Comparison of ENCODE assay signal across 36 cellular contexts in genomic region chr10:7662522-7662921, GRCh38. TPM values are rescaled to one million over a fixed set of nuclear protein-coding genes. Genes with fewer than 3 reads are reported as not detected.
"Had no signal": no experiment of that assay in that cellular context is flagged by ENCODE, and none has a peak within 500 bp of the region (broad histone marks: within the 10 kb centered on the region; RNA-seq: fewer than 3 reads in every experiment).

No MANE protein-coding gene starts in this region.

- DNase-seq: activated B cell treated with CpG ODN at 0.5 μM for 24 hours; activated CD4-positive, alpha-beta memory T cell treated with anti-CD3 and anti-CD28 coated beads for 36 hours; activated CD4-positive, alpha-beta T cell treated with anti-CD3 and anti-CD28 coated beads for 4 hours; activated CD4-positive, alpha-beta T cell treated with anti-CD3 and anti-CD28 coated beads, Interleukin-2, amount 50 U/mL, for 1 hour; activated CD4-positive, CD25-positive, alpha-beta regulatory T cell treated with anti-CD3 and anti-CD28 coated beads, Interleukin-2, amount 50 U/mL, for 72 hours; activated CD8-positive, alpha-beta memory T cell treated with anti-CD3 and anti-CD28 coated beads, Interleukin-2, amount 50 U/mL, for 4 hours; activated gamma-delta T cell treated with Interleukin-2 at 50 U/mL for 16 hours; activated naive CD4-positive, alpha-beta T cell treated with anti-CD3 and anti-CD28 coated beads for 36 hours; activated T-cell treated with anti-CD3 and anti-CD28 coated beads for 4 hours; activated T-cell treated with anti-CD3 and anti-CD28 coated beads, Interleukin-2, amount 50 U/mL, for 4 hours; anterior cingulate cortex; caudate nucleus; Kasumi-1; KG1; MG63; NCI-H1048; NCI-H1105 treated with DMSO at 0.1 percent for 48 hours; NCI-H1436; NCI-H1694; NCI-H2029; NCI-H345; NCI-H524 treated with DMSO at 0.1 percent for 48 hours; PC-3; Peyer's patch; RPMI8226; SHP77 treated with DMSO at 0.1 percent for 48 hours; SK-N-SH; T-helper 17 cell; T-helper 9 cell had no signal

- H3K36me3 Mint-ChIP-seq: activated CD4-positive, alpha-beta memory T cell treated with anti-CD3 and anti-CD28 coated beads for 36 hours; activated naive CD4-positive, alpha-beta T cell treated with anti-CD3 and anti-CD28 coated beads, Interleukin-2, amount 50 U/mL, for 72 hours; brain had no signal

- FAIRE-seq: bronchial epithelial cell had no signal

- H3K4me3 ChIP-seq: MG63, Peyer's patch, SJSA1 had no signal

- H3K9ac ChIP-seq: SK-N-SH had no signal

- H3K27ac ChIP-seq: Peyer's patch, SJSA1, VCaP had no signal

- H3K4me1 ChIP-seq: Peyer's patch had no signal

- H3K27me3 ChIP-seq: Peyer's patch had no signal

- H3K9me3 Mint-ChIP-seq: activated B cell treated with CpG ODN at 0.5 μM for 24 hours; activated CD4-positive, alpha-beta memory T cell treated with anti-CD3 and anti-CD28 coated beads for 36 hours; activated naive CD4-positive, alpha-beta T cell treated with anti-CD3 and anti-CD28 coated beads for 36 hours; activated naive CD4-positive, alpha-beta T cell treated with anti-CD3 and anti-CD28 coated beads, Interleukin-2, amount 50 U/mL, for 72 hours; activated T-cell treated with anti-CD3 and anti-CD28 coated beads, Interleukin-2, amount 50 U/mL, for 4 hours; activated T-helper 1 cell treated with anti-CD3 and anti-CD28 coated beads, Interleukin-12 subunit alpha, Interleukin-12 subunit beta, Interleukin-2, Interleukin-4 antibody, amounts not matched to agents 30 ng/mL and 10 ng/mL and 1 ng/mL, durations not matched to agents 14 hours and 24 hours and 36 hours had no signal

- ATAC-seq: activated naive CD4-positive, alpha-beta T cell treated with anti-CD3 and anti-CD28 coated beads, Interleukin-2, amount 50 U/mL, for 72 hours; activated T-cell treated with anti-CD3 and anti-CD28 coated beads, Interleukin-2, amount 50 U/mL, for 4 hours; PC-3; T-helper 17 cell had no signal

- H3K27ac Mint-ChIP-seq: activated B cell treated with CpG ODN at 0.5 μM for 24 hours; activated CD4-positive, alpha-beta memory T cell treated with anti-CD3 and anti-CD28 coated beads for 36 hours; activated naive CD4-positive, alpha-beta T cell treated with anti-CD3 and anti-CD28 coated beads for 36 hours; activated naive CD4-positive, alpha-beta T cell treated with anti-CD3 and anti-CD28 coated beads, Interleukin-2, amount 50 U/mL, for 72 hours; activated T-helper 1 cell treated with anti-CD3 and anti-CD28 coated beads, Interleukin-12 subunit alpha, Interleukin-12 subunit beta, Interleukin-2, Interleukin-4 antibody, amounts not matched to agents 30 ng/mL and 10 ng/mL and 1 ng/mL, durations not matched to agents 14 hours and 24 hours and 36 hours; brain; T-helper 17 cell had no signal

- H3K4me3 Mint-ChIP-seq: activated B cell treated with CpG ODN at 0.5 μM for 24 hours; activated CD4-positive, alpha-beta memory T cell treated with anti-CD3 and anti-CD28 coated beads for 36 hours; activated naive CD4-positive, alpha-beta T cell treated with anti-CD3 and anti-CD28 coated beads for 36 hours; activated T-cell treated with anti-CD3 and anti-CD28 coated beads, Interleukin-2, amount 50 U/mL, for 4 hours; activated T-helper 1 cell treated with anti-CD3 and anti-CD28 coated beads, Interleukin-12 subunit alpha, Interleukin-12 subunit beta, Interleukin-2, Interleukin-4 antibody, amounts not matched to agents 30 ng/mL and 10 ng/mL and 1 ng/mL, durations not matched to agents 14 hours and 24 hours and 36 hours; brain; T-helper 17 cell had no signal

- H3K9me3 ChIP-seq: MG63, SJSA1, SK-N-SH had no signal

- H3K36me3 ChIP-seq: MG63, Peyer's patch, SJSA1 had no signal

RNA-seq across cellular contexts. Expression of gene ITIH5, which starts 4.2 kb away (rescaled TPM):
- total RNA-seq: activated B cell treated with CpG ODN at 0.5 μM for 24 hours; activated CD4-positive, alpha-beta memory T cell treated with anti-CD3 and anti-CD28 coated beads for 36 hours; activated naive CD4-positive, alpha-beta T cell treated with anti-CD3 and anti-CD28 coated beads for 36 hours; activated T-cell treated with anti-CD3 and anti-CD28 coated beads, Interleukin-2, amount 50 U/mL, for 4 hours; activated T-helper 1 cell treated with anti-CD3 and anti-CD28 coated beads, Interleukin-12 subunit alpha, Interleukin-12 subunit beta, Interleukin-2, Interleukin-4 antibody, amounts not matched to agents 30 ng/mL and 10 ng/mL and 1 ng/mL, durations not matched to agents 14 hours and 24 hours and 36 hours; bronchial epithelial cell; NCI-H460; PC-3; T-helper 17 cell had no signal

RNA-seq across cellular contexts. Expression of gene ITIH2, which starts 40.6 kb away (rescaled TPM):
- total RNA-seq: activated B cell treated with CpG ODN at 0.5 μM for 24 hours; activated CD4-positive, alpha-beta memory T cell treated with anti-CD3 and anti-CD28 coated beads for 36 hours; activated naive CD4-positive, alpha-beta T cell treated with anti-CD3 and anti-CD28 coated beads for 36 hours; activated naive CD4-positive, alpha-beta T cell treated with anti-CD3 and anti-CD28 coated beads, Interleukin-2, amount 50 U/mL, for 72 hours; activated T-helper 1 cell treated with anti-CD3 and anti-CD28 coated beads, Interleukin-12 subunit alpha, Interleukin-12 subunit beta, Interleukin-2, Interleukin-4 antibody, amounts not matched to agents 30 ng/mL and 10 ng/mL and 1 ng/mL, durations not matched to agents 14 hours and 24 hours and 36 hours; bronchial epithelial cell; NCI-H460; PC-3; Peyer's patch; SJSA1; T-helper 17 cell had no signal
- polyA plus RNA-seq: SK-N-SH had no signal
